ENCODE assay signal across 8 cellular contexts in the genomic region with DNA sequence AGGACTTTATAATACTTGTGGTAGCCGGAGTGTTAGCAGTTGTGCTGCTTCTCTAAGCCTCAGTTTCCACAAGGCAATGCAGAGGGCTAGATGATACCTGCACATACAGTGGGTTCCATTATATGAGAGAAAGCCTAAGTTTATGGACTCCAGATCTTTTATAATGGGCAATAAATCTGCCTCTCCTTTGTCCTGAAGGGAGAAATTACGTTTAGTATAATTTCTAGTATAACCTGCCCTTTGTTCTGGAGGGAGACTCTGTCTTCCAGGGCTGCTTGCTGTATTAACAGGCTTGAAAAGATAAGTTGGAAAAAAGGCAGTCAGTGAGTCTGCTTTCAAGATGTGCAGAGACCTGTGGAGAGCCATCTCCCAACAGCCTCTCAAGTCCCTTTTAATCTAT.
"Had no signal": no experiment of that assay in that cellular context is flagged by ENCODE, and none has a peak within 500 bp of the region (broad histone marks: within the 10 kb centered on the region; RNA-seq: fewer than 3 reads in every experiment).

No MANE protein-coding gene starts in this region.

- H3K4me3 Mint-ChIP-seq: HFFc6 had no signal

- H3K9me3 ChIP-seq: HAP-1 had no signal

- H3K27ac Mint-ChIP-seq: HFFc6 had no signal

- H3K4me3 ChIP-seq: GM23248, HAP-1, K562 had no signal

- H3K27ac ChIP-seq: GM23248 had no signal

- H3K9me3 Mint-ChIP-seq: HFFc6 had no signal

- DNase-seq: GM23248, GOT3, H7, HFFc6, IMR-90 had no signal

- ATAC-seq: HCT116, K562 had no signal
